In the genomic region with DNA sequence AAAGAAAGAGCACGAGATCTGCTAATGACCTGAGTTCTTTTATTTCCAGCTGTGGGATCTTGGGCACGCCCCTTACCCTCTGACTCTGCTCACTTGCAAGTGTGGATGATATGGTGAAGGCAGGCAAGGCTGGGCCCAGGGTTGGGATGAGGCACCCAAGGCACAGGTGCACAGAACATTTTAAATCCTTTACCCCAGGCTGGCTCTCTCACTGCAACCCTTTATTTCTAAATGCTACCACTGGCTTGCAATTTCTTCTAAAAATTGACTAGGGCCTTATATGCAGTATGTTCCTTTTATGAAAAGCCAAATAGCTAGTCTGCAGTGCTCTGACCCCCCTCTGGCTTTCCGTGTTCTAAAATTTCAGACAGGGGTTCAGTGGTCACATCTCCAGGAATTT, we compare ENCODE assay signal across 4 cellular contexts.
"Had no signal": no experiment of that assay in that cellular context is flagged by ENCODE, and none has a peak within 500 bp of the region (broad histone marks: within the 10 kb centered on the region; RNA-seq: fewer than 3 reads in every experiment).

No MANE protein-coding gene starts in this region.

- H3K27ac ChIP-seq: HL-60 had no signal

- DNase-seq: IMR-90 had no signal

- ATAC-seq: HepG2, K562 had no signal

- H3K4me3 ChIP-seq: K562 had no signal
